Comparison of ENCODE assay signal across 30 cellular contexts in the genomic region with DNA sequence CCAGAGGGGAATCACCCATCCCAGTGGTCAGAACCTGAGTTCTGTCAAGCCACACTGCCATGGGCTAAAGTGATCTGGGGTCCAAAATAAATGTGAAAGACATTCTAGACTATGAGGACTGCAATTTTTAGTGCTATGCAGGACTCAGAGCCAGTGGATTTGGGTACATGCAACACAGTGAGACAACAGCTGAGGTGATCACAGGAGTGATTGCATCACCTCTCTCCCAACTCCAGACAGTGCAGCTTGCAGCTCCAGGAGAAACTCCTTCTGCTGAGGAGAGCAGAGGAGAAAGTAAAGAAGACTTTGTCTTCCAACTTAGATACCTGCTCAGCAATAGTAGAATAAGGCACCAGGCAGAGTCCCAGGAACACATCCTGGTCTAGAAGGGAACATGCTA.
"Had no signal": no experiment of that assay in that cellular context is flagged by ENCODE, and none has a peak within 500 bp of the region (broad histone marks: within the 10 kb centered on the region; RNA-seq: fewer than 3 reads in every experiment).

No MANE protein-coding gene starts in this region.

- H3K27me3 ChIP-seq: left lung, neural progenitor cell, neutrophil, right atrium auricular region, tibial nerve, uterus had no signal

- H3K79me2 ChIP-seq: parathyroid adenoma had no signal

- H3K4me2 ChIP-seq: neural progenitor cell had no signal

- H3K27me3 Mint-ChIP-seq: naive B cell; stimulated activated naive B cell treated with anti-CD40 and anti-IgM and Interleukin-4, amounts not matched to agents 10 μg/mL and 1 μg/mL and 100 μg/mL, for 72 hours; stimulated activated naive CD8-positive, alpha-beta T cell treated with anti-CD3 and anti-CD28 coated beads, Interleukin-15, Interleukin-2, amounts not matched to agents 100 ng/mL and 50 ng/mL, for 24 hours had no signal

- H3K9me3 Mint-ChIP-seq: nephron progenitor cell, neural progenitor cell had no signal

- ATAC-seq: left colon, left lung, lower lobe of right lung, natural killer cell, psoas muscle, sciatic nerve had no signal

- H3K4me1 ChIP-seq: left lung, lower lobe of right lung, neural progenitor cell, parathyroid adenoma, psoas muscle, right atrium auricular region, tibial nerve, uterus had no signal

- H3K4me3 Mint-ChIP-seq: mesothelial cell of epicardium; naive B cell; natural killer cell; nephron progenitor cell; neural progenitor cell; stimulated activated naive B cell treated with anti-CD40 and anti-IgM and Interleukin-4, amounts not matched to agents 10 μg/mL and 1 μg/mL and 100 μg/mL, for 72 hours; stimulated activated naive CD8-positive, alpha-beta T cell treated with anti-CD3 and anti-CD28 coated beads, Interleukin-15, Interleukin-2, amounts not matched to agents 100 ng/mL and 50 ng/mL, for 24 hours; type B pancreatic cell had no signal

- H2AFZ ChIP-seq: neural progenitor cell, parathyroid adenoma had no signal

- H3K4me1 Mint-ChIP-seq: mesothelial cell of epicardium; naive B cell; natural killer cell; neural progenitor cell; stimulated activated naive B cell treated with anti-CD40 and anti-IgM and Interleukin-4, amounts not matched to agents 10 μg/mL and 1 μg/mL and 100 μg/mL, for 72 hours had no signal

- H3K36me3 Mint-ChIP-seq: mesothelial cell of epicardium; naive B cell; neural progenitor cell; stimulated activated naive B cell treated with anti-CD40 and anti-IgM and Interleukin-4, amounts not matched to agents 10 μg/mL and 1 μg/mL and 100 μg/mL, for 72 hours; type B pancreatic cell had no signal

- DNase-seq: head of caudate nucleus; hippocampal formation; kidney; left colon; left lung; lower lobe of right lung; mammary epithelial cell; mesenchymal stem cell; naive B cell; natural killer cell; nephron progenitor cell; occipital lobe; psoas muscle; stimulated activated CD4-positive, alpha-beta T cell treated with anti-CD3 and anti-CD28 coated beads, Interleukin-1b, Interleukin-23, amount 100 ng/mL, for 48 hours; stimulated activated CD4-positive, alpha-beta T cell treated with anti-CD3 and anti-CD28 coated beads, Interleukin-2, amount 100 ng/mL, for 48 hours; stimulated activated CD4-positive, alpha-beta T cell treated with anti-CD3 and anti-CD28 coated beads, Interleukin-4, amount 100 ng/mL, for 4 hours; stimulated activated CD8-positive, alpha-beta memory T cell treated with anti-CD3 and anti-CD28 coated beads, Interleukin-4, amount 100 ng/mL, for 48 hours; stimulated activated naive B cell treated with anti-CD40 and anti-IgM and Interleukin-4, amounts not matched to agents 10 μg/mL and 1 μg/mL and 100 μg/mL, for 72 hours; substantia nigra; uterus had no signal

- FAIRE-seq: kidney had no signal

- H3K4me3 ChIP-seq: left lung, lower lobe of right lung, neural progenitor cell, psoas muscle, right atrium auricular region, skin epidermis, tibial nerve, uterus had no signal

- H3K36me3 ChIP-seq: left lung, lower lobe of right lung, neural progenitor cell, neutrophil, right atrium auricular region, tibial nerve, uterus had no signal

- H3K27ac Mint-ChIP-seq: mesothelial cell of epicardium; naive B cell; natural killer cell; nephron progenitor cell; neural progenitor cell; stimulated activated naive B cell treated with anti-CD40 and anti-IgM and Interleukin-4, amounts not matched to agents 10 μg/mL and 1 μg/mL and 100 μg/mL, for 72 hours; stimulated activated naive CD8-positive, alpha-beta T cell treated with anti-CD3 and anti-CD28 coated beads, Interleukin-15, Interleukin-2, amounts not matched to agents 100 ng/mL and 50 ng/mL, for 24 hours; type B pancreatic cell had no signal

- H3K9me3 ChIP-seq: neutrophil, uterus had no signal

- H3K27ac ChIP-seq: left lung, lower lobe of right lung, neural progenitor cell, neutrophil, parathyroid adenoma, psoas muscle, right atrium auricular region, skin epidermis, tibial nerve, uterus had no signal

- H3K9ac ChIP-seq: neural progenitor cell, parathyroid adenoma had no signal
